Comparison of ENCODE assay signal across 3 cellular contexts in genomic region chr6:36308514-36308913, GRCh38.
TF ChIP-seq lines count a peak whose summit lies in the region.

No MANE protein-coding gene starts in this region.

TF ChIP-seq in A549, 52 proteins besides CTCF, POLR2A, EP300 and RAD21:
- TF ChIP-seq MAFK (IDR thresholded peaks at IDR 0.05; ENCODE audit: partially characterized antibody) (peak; percentile 87), CHD2 (IDR thresholded peaks at IDR 0.05; ENCODE audit: low read length, partially characterized antibody) (no peak)

TF ChIP-seq in IMR-90, 13 proteins besides CTCF, POLR2A, EP300 and RAD21:
- TF ChIP-seq SMC3 (IDR thresholded peaks at IDR 0.05; ENCODE audit: low read depth, low read length) (no peak), MAFK (IDR thresholded peaks at IDR 0.05; ENCODE audit: low read depth, low read length) (peak; percentile 94)

TF ChIP-seq in H1, 55 proteins besides CTCF, POLR2A, EP300 and RAD21:
- TF ChIP-seq MAX (IDR thresholded peaks at IDR 0.05) (no peak), FOSL1 (IDR thresholded peaks at IDR 0.05; ENCODE audit: insufficient read depth, low read depth, low read length) (no peak), MAFK (IDR thresholded peaks at IDR 0.05; ENCODE audit: low read depth, low read length) (peak; percentile 77)
